Comparison of ENCODE assay signal across 9 cellular contexts in the genomic region with DNA sequence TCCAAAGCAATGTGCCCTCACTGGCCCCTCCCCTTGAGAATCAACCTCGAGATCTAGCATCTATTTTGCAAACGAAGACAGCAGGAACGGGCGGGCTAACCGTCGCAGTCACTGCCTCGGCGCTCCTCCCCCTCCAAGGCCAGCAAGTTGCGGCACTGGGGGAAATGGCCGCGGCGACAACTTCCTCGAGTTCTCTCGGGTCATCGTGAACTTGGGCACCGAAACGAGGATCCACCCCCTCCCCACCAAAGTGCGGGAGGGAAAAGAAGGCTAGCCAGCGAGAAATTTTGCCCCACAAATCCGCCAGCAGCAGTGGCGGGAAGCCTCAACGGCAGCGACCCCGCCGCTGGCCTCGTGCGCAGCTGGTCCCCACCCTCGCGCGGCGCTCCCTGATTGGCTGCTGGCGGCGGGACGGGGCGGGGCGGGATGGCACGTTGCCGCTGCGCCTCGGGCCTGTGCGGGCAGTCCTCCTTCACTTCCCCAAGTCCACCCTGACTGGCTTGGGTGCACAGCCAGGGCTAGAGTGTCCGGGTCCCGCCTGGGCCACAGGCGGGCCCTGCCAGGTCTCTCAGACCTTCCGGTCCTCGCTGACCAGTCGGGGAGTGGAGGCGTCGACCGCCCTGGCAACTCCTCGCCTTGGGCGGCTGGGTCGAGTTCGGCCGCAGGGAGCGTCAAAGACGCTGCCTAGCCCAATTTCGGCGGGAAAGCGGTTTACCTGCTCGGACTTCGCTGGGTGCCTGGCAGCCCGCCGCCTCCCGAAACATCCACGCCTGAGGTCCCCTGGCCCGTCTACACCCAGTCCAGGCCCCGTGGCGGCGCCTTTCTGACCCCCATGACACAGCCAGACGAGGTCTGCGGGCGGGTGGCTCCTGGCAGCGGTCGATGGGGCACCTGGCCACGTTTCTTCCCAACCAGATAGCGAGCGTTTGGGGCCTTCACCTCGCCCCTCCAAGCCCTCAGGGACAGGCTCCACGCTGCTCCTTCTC. TPM values are rescaled to one million over a fixed set of nuclear protein-coding genes. Genes with fewer than 3 reads are reported as not detected.
DNase-seq lines count a peak whose midpoint lies in the region; ATAC-seq and TF ChIP-seq lines count a peak whose summit lies in the region.
"Had no signal": no experiment of that assay in that cellular context is flagged by ENCODE, and none has a peak within 500 bp of the region (broad histone marks: within the 10 kb centered on the region; RNA-seq: fewer than 3 reads in every experiment).

A gene with protein sequence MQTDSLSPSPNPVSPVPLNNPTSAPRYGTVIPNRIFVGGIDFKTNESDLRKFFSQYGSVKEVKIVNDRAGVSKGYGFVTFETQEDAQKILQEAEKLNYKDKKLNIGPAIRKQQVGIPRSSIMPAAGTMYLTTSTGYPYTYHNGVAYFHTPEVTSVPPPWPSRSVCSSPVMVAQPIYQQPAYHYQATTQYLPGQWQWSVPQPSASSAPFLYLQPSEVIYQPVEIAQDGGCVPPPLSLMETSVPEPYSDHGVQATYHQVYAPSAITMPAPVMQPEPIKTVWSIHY (minus strand): TSS at position 364 of the 986 bp plus-strand sequence. CDS start 3,469 bp downstream, outside the sequence.

- H3K36me3 Mint-ChIP-seq in H9 (ENCODE audit: insufficient read depth in 1 of 3, low read depth in 3 of 3): peaks cover 2 to 4% (median 2%) of the 10 kb centered on the region in 3 experiments; a peak in 2 of 7 replicates
- H3K36me3 Mint-ChIP-seq in stimulated activated memory B cell treated with anti-CD40 and anti-IgM and Interleukin-4, amounts not matched to agents 10 μg/mL and 1 μg/mL and 100 μg/mL, for 72 hours: no peaks in the 10 kb centered on the region

- in situ Hi-C loops in HAP-1 (cut with MboI; ENCODE audit: low sequenced_read_pairs): no loop called here

- H2BK15ac ChIP-seq in H9 (ENCODE audit: low read depth, low read length): no peak within 1 kb of the TSS; the same call in 1 of the 2 replicates

- no peaks in the 10 kb centered on the region for H4K20me1 ChIP-seq in H9 (ENCODE audit: control insufficient read depth, insufficient read depth, insufficient read length)

- H3K23me2 ChIP-seq in H9 (ENCODE audit: insufficient read length, low read depth, low read length, poor library complexity, severe bottlenecking): no peaks in the 10 kb centered on the region

- H3K4me3 ChIP-seq in adipocyte (ENCODE audit: low read length) (peak within 1 kb of the TSS; percentile 71), iPS-20b (ENCODE audit: low read length) (peak within 1 kb of the TSS; percentile 64; the same call in 1 of the 2 replicates), HAP-1 (no peak within 1 kb of the TSS)

- H3K27ac Mint-ChIP-seq in H9: no peak within 1 kb of the TSS
- H3K27ac Mint-ChIP-seq in stimulated activated memory B cell treated with anti-CD40 and anti-IgM and Interleukin-4, amounts not matched to agents 10 μg/mL and 1 μg/mL and 100 μg/mL, for 72 hours: no peak within 1 kb of the TSS

- H3K23ac ChIP-seq in H9 (ENCODE audit: insufficient read length, low read depth, low read length): no peak within 1 kb of the TSS

- no peaks in the 10 kb centered on the region for H3K36me3 ChIP-seq in adipocyte (ENCODE audit: control insufficient read depth, insufficient read depth, low read length, severe bottlenecking)
- H3K36me3 ChIP-seq in iPS-20b (ENCODE audit: insufficient read depth, low read depth, low read length): no peaks in the 10 kb centered on the region
- H3K36me3 ChIP-seq in HAP-1 (replicated peaks): no peaks in the 10 kb centered on the region

- H2BK12ac ChIP-seq in H9 (ENCODE audit: insufficient read length, low read depth, low read length): no peak within 1 kb of the TSS

- no peak within 1 kb of the TSS for H3K9ac ChIP-seq in H9 (ENCODE audit: extremely low read depth, insufficient read length, low read length)
- no peak within 1 kb of the TSS for H3K9ac ChIP-seq in adipocyte (ENCODE audit: low read length)
- no peak within 1 kb of the TSS for H3K9ac ChIP-seq in iPS-20b (ENCODE audit: low read depth, low read length)

- no peak within 1 kb of the TSS for H3K18ac ChIP-seq in H9 (ENCODE audit: insufficient read length, low read depth, low read length)

- DNase-seq in H9: peak; percentile 39
- DNase-seq in adipocyte (ENCODE audit: low read depth): no peak
- DNase-seq in effector CD4-positive, alpha-beta T cell: no peak
- DNase-seq in HAP-1 (ENCODE audit: low spot score in 2 of 2): no peak
- no peak for DNase-seq in NK-92 (lab: John Stamatoyannopoulos, UW; ENCODE audit: unreplicated experiment)

- H3K9me3 ChIP-seq in H9 (ENCODE audit: control insufficient read depth, low read depth, low read length) (no peaks in the 10 kb centered on the region), adipocyte (ENCODE audit: control insufficient read depth, low read length) (peaks cover 6% of the 10 kb centered on the region), iPS-20b (ENCODE audit: insufficient read depth, low read depth, low read length) (no peaks in the 10 kb centered on the region), HAP-1 (no peaks in the 10 kb centered on the region)

- no peak within 1 kb of the TSS for H3K56ac ChIP-seq in H9 (ENCODE audit: insufficient read length, low read depth, low read length)

- no peak within 1 kb of the TSS for H3K4ac ChIP-seq in H9 (ENCODE audit: low read depth, low read length)

- H2AFZ ChIP-seq in H9 (ENCODE audit: low read length): no peak within 1 kb of the TSS

- no peak for TF ChIP-seq CTCF in H9 (conservative IDR thresholded peaks at IDR 0.05)

- no peak within 1 kb of the TSS for H2AK5ac ChIP-seq in H9 (ENCODE audit: insufficient read length, low read length)

- H2BK20ac ChIP-seq in H9 (ENCODE audit: low read depth, low read length, poor library complexity, severe bottlenecking): no peak within 1 kb of the TSS

- H3K27ac ChIP-seq in H9 (ENCODE audit: insufficient read length, low read depth, low read length) (no peak within 1 kb of the TSS), iPS-20b (ENCODE audit: low read length) (no peak within 1 kb of the TSS)
- H3K27ac ChIP-seq: VCaP had no signal

- H3K4me1 Mint-ChIP-seq in H9: no peaks in the 10 kb centered on the region
- H3K4me1 Mint-ChIP-seq in stimulated activated memory B cell treated with anti-CD40 and anti-IgM and Interleukin-4, amounts not matched to agents 10 μg/mL and 1 μg/mL and 100 μg/mL, for 72 hours: peaks cover 6% of the 10 kb centered on the region

- H3K79me1 ChIP-seq in H9 (ENCODE audit: insufficient read depth, low read depth, low read length, poor library complexity, severe bottlenecking): no peaks in the 10 kb centered on the region

- no peak within 1 kb of the TSS for H2BK120ac ChIP-seq in H9 (ENCODE audit: low read depth, low read length, poor library complexity, severe bottlenecking)

- no peak within 1 kb of the TSS for H4K8ac ChIP-seq in H9 (replicated peaks; ENCODE audit: insufficient read length, low read depth, low read length)

- no peak within 1 kb of the TSS for H3K14ac ChIP-seq in H9 (ENCODE audit: insufficient read depth, low read length)

- WGBS in H9 (ENCODE audit: extremely low coverage, insufficient read length, low lambda C conversion rate): no CpG with 5 or more reads among the region's 80 CpGs

- H4K5ac ChIP-seq in H9 (ENCODE audit: insufficient read length, low read depth, low read length): no peak within 1 kb of the TSS

- ATAC-seq in stimulated activated memory B cell treated with anti-CD40 and anti-IgM and Interleukin-4, amounts not matched to agents 10 μg/mL and 1 μg/mL and 100 μg/mL, for 72 hours: no peak
- no peak for ATAC-seq in GM21381 (IDR thresholded peaks at IDR 0.05; ENCODE audit: unreplicated experiment)

- H3K27me3 ChIP-seq in H9 (ENCODE audit: insufficient read depth, low read length): no peaks in the 10 kb centered on the region
- H3K27me3 ChIP-seq in adipocyte (replicated peaks; ENCODE audit: control insufficient read depth, insufficient read depth, low read length): peaks cover 4% of the 10 kb centered on the region
- H3K27me3 ChIP-seq in iPS-20b (ENCODE audit: insufficient read depth, low read length): peaks cover 32% of the 10 kb centered on the region
- peaks cover 6% of the 10 kb centered on the region; the same call in 1 of the 2 replicates for H3K27me3 ChIP-seq in HAP-1 (ENCODE audit: low read depth)

- peaks cover 39% of the 10 kb centered on the region for H3K27me3 Mint-ChIP-seq in H9 (ENCODE audit: low read depth)
- peaks cover 35% of the 10 kb centered on the region for H3K27me3 Mint-ChIP-seq in stimulated activated memory B cell treated with anti-CD40 and anti-IgM and Interleukin-4, amounts not matched to agents 10 μg/mL and 1 μg/mL and 100 μg/mL, for 72 hours

- no peak within 1 kb of the TSS for H4K91ac ChIP-seq in H9 (ENCODE audit: insufficient read length, low read depth, low read length)

- H3K79me2 ChIP-seq in H9 (ENCODE audit: insufficient read depth, low read length): no peaks in the 10 kb centered on the region

- H2BK5ac ChIP-seq in H9 (ENCODE audit: insufficient read length, low read length): no peak within 1 kb of the TSS

- peak within 1 kb of the TSS; percentile 43 to 72; a peak in 4 of 5 replicates for H3K4me3 Mint-ChIP-seq in H9
- peak within 1 kb of the TSS; percentile 73 for H3K4me3 Mint-ChIP-seq in stimulated activated memory B cell treated with anti-CD40 and anti-IgM and Interleukin-4, amounts not matched to agents 10 μg/mL and 1 μg/mL and 100 μg/mL, for 72 hours

- H3K9me3 Mint-ChIP-seq in H9: peaks cover 2 to 4% of the 10 kb centered on the region in 2 experiments; a peak in 3 of 5 replicates
- H3K9me3 Mint-ChIP-seq in stimulated activated memory B cell treated with anti-CD40 and anti-IgM and Interleukin-4, amounts not matched to agents 10 μg/mL and 1 μg/mL and 100 μg/mL, for 72 hours: no peaks in the 10 kb centered on the region

- H3T11ph ChIP-seq in H9 (ENCODE audit: low read length): no peak within 1 kb of the TSS

- no peaks in the 10 kb centered on the region for H3K4me1 ChIP-seq in H9 (ENCODE audit: insufficient read depth, low read length)
- peaks cover 3% of the 10 kb centered on the region for H3K4me1 ChIP-seq in adipocyte (ENCODE audit: control insufficient read depth, insufficient read depth, low read length)
- no peaks in the 10 kb centered on the region for H3K4me1 ChIP-seq in iPS-20b (ENCODE audit: insufficient read depth, low read length)
- no peaks in the 10 kb centered on the region for H3K4me1 ChIP-seq in HAP-1

- no peak within 1 kb of the TSS for H3K4me2 ChIP-seq in H9 (ENCODE audit: insufficient read depth, insufficient read length, low read length)

RNA-seq across cellular contexts. Expression of the gene that starts here (rescaled TPM):
- not detected in 2 replicates for total RNA-seq in H9 (2021)

Comparison
In these comparisons a context has a peak if more than half of its experiments do, and no peak if none do; other contexts are left out.
1. Peak in DNase-seq in H9; RNA of the gene not detected or under 1 TPM.